In the genomic region with DNA sequence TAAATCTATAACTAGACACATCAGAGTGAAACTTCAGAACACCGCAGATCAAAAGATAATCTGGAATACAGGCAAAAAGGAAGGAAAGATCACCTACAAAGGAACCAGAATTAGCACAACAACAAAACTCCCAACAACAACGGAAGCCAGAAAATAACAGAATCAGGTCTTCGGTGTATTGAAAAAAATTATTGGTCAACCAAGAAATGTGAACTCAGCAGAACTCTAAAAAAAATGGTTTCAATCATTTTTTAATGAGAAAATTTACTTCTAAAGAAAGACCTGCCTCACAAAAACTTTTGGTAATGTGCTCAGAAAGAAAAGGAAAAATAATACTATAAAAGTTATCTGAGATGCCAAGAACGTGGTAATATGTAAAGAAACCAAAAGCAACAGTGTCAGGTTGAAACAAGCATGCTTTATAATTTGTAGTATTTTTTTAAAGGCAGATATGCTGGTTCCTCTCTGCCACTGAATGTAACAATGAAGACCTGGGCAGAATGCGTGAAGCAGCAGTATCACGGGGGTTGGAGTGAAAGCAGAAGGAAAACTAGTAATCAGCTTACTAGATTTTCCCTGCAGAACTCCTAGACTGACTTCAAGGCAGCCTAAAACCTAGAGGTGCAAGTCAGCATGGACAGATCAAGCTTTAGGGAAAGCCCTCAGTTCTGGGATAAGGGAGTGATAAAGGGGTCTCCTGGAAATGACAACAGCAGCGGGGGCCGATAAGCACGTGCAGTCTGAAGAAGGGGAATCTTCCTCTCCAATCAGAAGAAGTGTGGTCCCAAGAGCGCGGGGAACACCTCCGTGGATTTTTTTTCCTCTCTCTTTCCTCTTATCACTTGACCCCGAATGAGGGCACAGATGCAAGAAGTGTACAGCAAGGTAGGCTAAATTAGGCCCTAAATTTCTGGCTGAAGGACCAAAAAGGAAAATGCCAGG, we compare ENCODE assay signal across 20 cellular contexts.
DNase-seq lines count a peak whose midpoint lies in the region; ATAC-seq, FAIRE-seq and TF ChIP-seq lines count a peak whose summit lies in the region.
"Had no signal": no experiment of that assay in that cellular context is flagged by ENCODE, and none has a peak within 500 bp of the region (broad histone marks: within the 10 kb centered on the region; RNA-seq: fewer than 3 reads in every experiment).

No MANE protein-coding gene starts in this region.

- H3K4me3 ChIP-seq in aorta (ENCODE audit: low read length in 2 of 2) = no peak overlapping the region
- H3K4me3 ChIP-seq: GM23248 had no signal

- H3K36me3 Mint-ChIP-seq in activated CD4-positive, alpha-beta T cell treated with anti-CD3 and anti-CD28 coated beads, Interleukin-2, amount 10 ng/mL, durations not matched to agents 24 days and 14 days (ENCODE audit: low read depth) = no peaks in the 10 kb centered on the region
- H3K36me3 Mint-ChIP-seq in T-helper 1 cell treated with Interleukin-12 subunit alpha and Interleukin-12 subunit beta and Interleukin-4 antibody, amounts not matched to agents 30 μg/mL and 1 μg/mL, for 36 hours (ENCODE audit: low read depth) = no peaks in the 10 kb centered on the region
- H3K36me3 Mint-ChIP-seq: CD4-positive, alpha-beta memory T cell had no signal

- no peaks in the 10 kb centered on the region for H3K27me3 ChIP-seq in aorta (ENCODE audit: control insufficient read depth in 1 of 2, insufficient read depth in 2 of 2, low read length in 1 of 2)

- no peak for DNase-seq in activated CD4-positive, alpha-beta T cell treated with anti-CD3 and anti-CD28 coated beads, Interleukin-2, amount 10 ng/mL, durations not matched to agents 24 days and 14 days
- no peak for DNase-seq in activated CD4-positive, alpha-beta T cell treated with anti-CD3 and anti-CD28 coated beads for 48 hours
- DNase-seq in GM12891 (ENCODE audit: insufficient read length, low spot score) = no peak
- DNase-seq in islet precursor cell = peak; percentile 29
- no peak for DNase-seq in NCI-H2081 treated with DMSO at 0.1 percent for 48 hours (lab: John Stamatoyannopoulos, UW)
- no peak for DNase-seq in DMS79 (lab: John Stamatoyannopoulos, UW)
- DNase-seq in aorta = no peak
- DNase-seq: AML-193; CD4-positive, alpha-beta memory T cell; GF-D8; MM.1S; NCI-H1436; NCI-H2029 treated with DMSO at 0.1 percent for 48 hours; NCI-H2227 treated with DMSO at 0.1 percent for 48 hours; NCI-H524 treated with DMSO at 0.1 percent for 48 hours; SHP77 had no signal

- H3K27ac Mint-ChIP-seq in activated CD4-positive, alpha-beta T cell treated with anti-CD3 and anti-CD28 coated beads, Interleukin-2, amount 10 ng/mL, durations not matched to agents 24 days and 14 days = no peak overlapping the region
- H3K27ac Mint-ChIP-seq in T-helper 1 cell treated with Interleukin-12 subunit alpha and Interleukin-12 subunit beta and Interleukin-4 antibody, amounts not matched to agents 30 μg/mL and 1 μg/mL, for 36 hours = peak overlapping the region; percentile 17

- H3K36me3 ChIP-seq in aorta (ENCODE audit: control insufficient read depth in 1 of 2, insufficient read depth in 2 of 2, low read length in 1 of 2) = no peaks in the 10 kb centered on the region

- 75 to 77% methylated on average over 13 of the region's 13 CpGs for WGBS in aorta, 2 donors

- no peak for TF ChIP-seq POLR2A in GM12891 (IDR thresholded peaks at IDR 0.05; ENCODE audit: low read depth, low read length)

- H3K9me3 ChIP-seq in aorta (ENCODE audit: control insufficient read depth, low read length) = no peaks in the 10 kb centered on the region

- peak overlapping the region; percentile 55 for H3K4me3 Mint-ChIP-seq in activated CD4-positive, alpha-beta T cell treated with anti-CD3 and anti-CD28 coated beads, Interleukin-2, amount 10 ng/mL, durations not matched to agents 24 days and 14 days
- peak overlapping the region; percentile 35 for H3K4me3 Mint-ChIP-seq in T-helper 1 cell treated with Interleukin-12 subunit alpha and Interleukin-12 subunit beta and Interleukin-4 antibody, amounts not matched to agents 30 μg/mL and 1 μg/mL, for 36 hours

- no peak for ATAC-seq in aorta (ENCODE audit: low FRiP score)
- ATAC-seq: HCT116 had no signal

- peaks cover 32% of the 10 kb centered on the region for H3K27me3 Mint-ChIP-seq in activated CD4-positive, alpha-beta T cell treated with anti-CD3 and anti-CD28 coated beads, Interleukin-2, amount 10 ng/mL, durations not matched to agents 24 days and 14 days
- peaks cover 25% of the 10 kb centered on the region for H3K27me3 Mint-ChIP-seq in T-helper 1 cell treated with Interleukin-12 subunit alpha and Interleukin-12 subunit beta and Interleukin-4 antibody, amounts not matched to agents 30 μg/mL and 1 μg/mL, for 36 hours (ENCODE audit: low read depth)

- intact Hi-C loops in activated CD4-positive, alpha-beta T cell treated with anti-CD3 and anti-CD28 coated beads, Interleukin-2, amount 10 ng/mL, durations not matched to agents 24 days and 14 days (cut with micrococcal nuclease) = loop anchor here (5.0 kb wide), 1 partner anchor 225 kb away; no protein-coding TSS in a partner anchor
- intact Hi-C loops in aorta (cut with DNase I) = loop anchor here (5.0 to 10.0 kb wide), 3 partner anchors 90 to 222 kb away; partner anchors contain the start of gene BCL6B (in 1 of the 2)

- H3K4me1 ChIP-seq in aorta (ENCODE audit: control insufficient read depth in 1 of 2, insufficient read depth in 2 of 2, low read length in 2 of 2) = no peaks in the 10 kb centered on the region

- no peaks in the 10 kb centered on the region for H3K9me3 Mint-ChIP-seq in activated CD4-positive, alpha-beta T cell treated with anti-CD3 and anti-CD28 coated beads, Interleukin-2, amount 10 ng/mL, durations not matched to agents 24 days and 14 days
- H3K9me3 Mint-ChIP-seq in T-helper 1 cell treated with Interleukin-12 subunit alpha and Interleukin-12 subunit beta and Interleukin-4 antibody, amounts not matched to agents 30 μg/mL and 1 μg/mL, for 36 hours = no peaks in the 10 kb centered on the region

- no peak overlapping the region for H3K27ac ChIP-seq in aorta (ENCODE audit: low read depth in 1 of 2, low read length in 2 of 2)
- H3K27ac ChIP-seq: GM23248 had no signal

- peak; percentile 50 for FAIRE-seq in GM12891 (lab: Jason Lieb, UNC)
- FAIRE-seq: RCC 7860 had no signal

- peaks cover 20% of the 10 kb centered on the region for H3K4me1 Mint-ChIP-seq in activated CD4-positive, alpha-beta T cell treated with anti-CD3 and anti-CD28 coated beads, Interleukin-2, amount 10 ng/mL, durations not matched to agents 24 days and 14 days
- peaks cover 22% of the 10 kb centered on the region for H3K4me1 Mint-ChIP-seq in T-helper 1 cell treated with Interleukin-12 subunit alpha and Interleukin-12 subunit beta and Interleukin-4 antibody, amounts not matched to agents 30 μg/mL and 1 μg/mL, for 36 hours (ENCODE audit: low read depth)

TF ChIP-seq in GM12891, 5 proteins besides CTCF, POLR2A, EP300 and RAD21:
- TF ChIP-seq POU2F2 (IDR thresholded peaks at IDR 0.05; ENCODE audit: low read depth, low read length) (no peak), PAX5 (IDR thresholded peaks at IDR 0.05; ENCODE audit: insufficient read depth, low read length, severe bottlenecking) (no peak), TAF1 (IDR thresholded peaks at IDR 0.05; ENCODE audit: low read depth, low read length) (no peak), SPI1 (IDR thresholded peaks at IDR 0.05; ENCODE audit: low read depth, low read length) (0 out of 2 replicates have a peak, but pooled peaks have one; percentile 3), POLR2AphosphoS5 (IDR thresholded peaks at IDR 0.05; ENCODE audit: low read depth, low read length) (no peak)
